ENCODE assay signal across 31 cellular contexts in genomic region chr5:175548899-175549311, GRCh38.
DNase-seq lines count a peak whose midpoint lies in the region; ATAC-seq, FAIRE-seq and TF ChIP-seq lines count a peak whose summit lies in the region.
"Had no signal": no experiment of that assay in that cellular context is flagged by ENCODE, and none has a peak within 500 bp of the region (broad histone marks: within the 10 kb centered on the region; RNA-seq: fewer than 3 reads in every experiment).

No MANE protein-coding gene starts in this region.

- no peak for TF ChIP-seq RAD21 in H1 (IDR thresholded peaks at IDR 0.05 in 1 of 2, conservative IDR thresholded peaks at IDR 0.05 in 1 of 2; ENCODE audit: low read depth in 2 of 2, low read length in 2 of 2)

- no peaks in the 10 kb centered on the region for H3K23me2 ChIP-seq in H1 (ENCODE audit: low read depth, low read length)

- CTCF ChIA-PET in H1 (lab: Charles Lee; ENCODE audit: partially characterized antibody), result interaction anchor here (0.7 to 3.6 kb wide), 8 partner anchors 7 to 182 kb away, joined by 3 to 17 read pairs (median 4); no protein-coding TSS in a partner anchor

- peak overlapping the region; percentile 97 for H2BK20ac ChIP-seq in H1 (ENCODE audit: low read length)

- intact Hi-C loops in left cardiac atrium (cut with DNase I), result no loop called here

- H2BK12ac ChIP-seq in H1 (ENCODE audit: low read depth, low read length), result peak overlapping the region; percentile 13

- H3K27me3 ChIP-seq in cardiac muscle cell (no peaks in the 10 kb centered on the region), H1 (replicated peaks in 1 of 4; ENCODE audit: control insufficient read depth in 3 of 4, extremely low read depth in 1 of 4, insufficient read depth in 3 of 4, low read length in 3 of 4) (no peaks in the 10 kb centered on the region), mesendoderm (ENCODE audit: insufficient read depth, low read length, poor library complexity) (no peaks in the 10 kb centered on the region)
- H3K27me3 ChIP-seq: body of pancreas had no signal

- no peak; a peak in 1 of 3 replicates for TF ChIP-seq EP300 in H1 (IDR thresholded peaks at IDR 0.05; ENCODE audit: borderline replicate concordance in 1 of 2, low read depth in 2 of 2, low read length in 2 of 2)

- no peaks in the 10 kb centered on the region for H4K20me1 ChIP-seq in H1 (replicated peaks in 1 of 2; ENCODE audit: control insufficient read depth in 1 of 2, insufficient read depth in 2 of 2, low read length in 2 of 2)

- no peak overlapping the region for H4K5ac ChIP-seq in H1 (ENCODE audit: insufficient read length, low read depth, low read length)
- no peak overlapping the region for H4K5ac ChIP-seq in mesendoderm (ENCODE audit: low read length)

- peak in 1 of 2 donors; percentile 25 for DNase-seq in cardiac muscle cell (ENCODE audit: low read depth in 1 of 2, low spot score in 1 of 2)
- no peak for DNase-seq in left cardiac atrium
- peak in 1 of 2 experiments; percentile 59 for DNase-seq in H1 (ENCODE audit: low read depth in 1 of 2, low spot score in 2 of 2)
- peak; percentile 79 for DNase-seq in mesendoderm
- no peak for DNase-seq in kidney tubule cell (ENCODE audit: low spot score)
- no peak for DNase-seq in SK-N-DZ (ENCODE audit: low spot score)
- DNase-seq in stimulated activated CD4-positive, alpha-beta T cell treated with anti-CD3 and anti-CD28 coated beads, Interleukin-12 subunit alpha, Interleukin-12 subunit beta, amount 100 ng/mL, for 4 hours, result no peak
- DNase-seq: 8988T; activated CD4-positive, alpha-beta T cell treated with anti-CD3 and anti-CD28 coated beads, Interleukin-2, amount 50 U/mL, for 4 hours; activated CD8-positive, alpha-beta memory T cell treated with anti-CD3 and anti-CD28 coated beads, Interleukin-2, amount 10 ng/mL, durations not matched to agents 7 days and 5 days; activated naive CD4-positive, alpha-beta T cell; activated T-cell treated with anti-CD3 and anti-CD28 coated beads, Interleukin-2, amount 50 U/mL, for 48 hours; adrenal gland; body of pancreas; COR-L47; DMS53; heart right ventricle; HFFc6; left ventricle myocardium superior; NCI-H1092 treated with DMSO at 0.1 percent for 48 hours; NCI-H1930; NCI-H510A treated with DMSO at 0.1 percent for 48 hours; stimulated activated CD4-positive, alpha-beta T cell treated with anti-CD3 and anti-CD28 coated beads, Interleukin-15, amount 100 ng/mL, for 24 hours; stimulated activated CD4-positive, alpha-beta T cell treated with anti-CD3 and anti-CD28 coated beads, Interleukin-4, amount 100 ng/mL, for 4 hours; upper lobe of right lung had no signal

- 60% methylated on average over 10 of the region's 10 CpGs; no CpG with 5 or more reads in 1 of the 2 experiments for WGBS in H1 (ENCODE audit: extremely low coverage in 1 of 2, insufficient coverage in 1 of 2, insufficient read length in 1 of 2, insufficient replicate concordance in 2 of 2, low coverage in 1 of 2, low lambda C conversion rate in 2 of 2, missing lambda C conversion rate in 1 of 2), 2 experiments
- WGBS in mesendoderm (ENCODE audit: extremely low coverage, insufficient coverage, low lambda C conversion rate), result no CpG with 5 or more reads among the region's 10 CpGs

- H3K27ac ChIP-seq in cardiac muscle cell (peak overlapping the region; percentile 83), H1 (ENCODE audit: low read depth, low read length) (peak overlapping the region; percentile 83), mesendoderm (ENCODE audit: low read depth, low read length) (no peak overlapping the region)
- H3K27ac ChIP-seq: adrenal gland, body of pancreas, C4-2B, heart right ventricle, RWPE1, upper lobe of right lung had no signal

- no peak for TF ChIP-seq CTCF in cardiac muscle cell (IDR thresholded peaks at IDR 0.05; ENCODE audit: low read depth, low read length)
- TF ChIP-seq CTCF in H1 (IDR thresholded peaks at IDR 0.05; ENCODE audit: control extremely low read depth in 1 of 3, insufficient read depth in 1 of 3, low read depth in 1 of 3, low read length in 3 of 3), result no peak

- H3K23ac ChIP-seq in H1 (ENCODE audit: insufficient read length) (no peak overlapping the region), mesendoderm (ENCODE audit: low read length) (no peak overlapping the region)

- H3K4me1 ChIP-seq in cardiac muscle cell (ENCODE audit: low read depth) (peaks cover 20% of the 10 kb centered on the region), H1 (replicated peaks in 1 of 4; ENCODE audit: control insufficient read depth in 3 of 4, insufficient read depth in 4 of 4, low read length in 3 of 4) (peaks cover 9 to 18% (median 14%) of the 10 kb centered on the region in 4 experiments), mesendoderm (ENCODE audit: control insufficient read depth, low read depth, low read length) (peaks cover 5% of the 10 kb centered on the region)
- H3K4me1 ChIP-seq: adrenal gland, body of pancreas, upper lobe of right lung had no signal

- no peak overlapping the region for H3K14ac ChIP-seq in H1 (ENCODE audit: insufficient read length)

- H2BK5ac ChIP-seq in H1 (ENCODE audit: low read depth, low read length) (peak overlapping the region; percentile 3), mesendoderm (ENCODE audit: low read length) (no peak overlapping the region)

- POLR2A ChIA-PET in H1 (lab: Charles Lee; ENCODE audit: partially characterized antibody), result interaction anchor here (1.1 to 2.8 kb wide), 13 partner anchors 8 to 75 kb away, joined by 3 to 10 read pairs (median 4); no protein-coding TSS in a partner anchor

- no peak for ATAC-seq in left cardiac atrium
- ATAC-seq in GM19324 (IDR thresholded peaks at IDR 0.05; ENCODE audit: low FRiP score, unreplicated experiment), result no peak
- ATAC-seq: activated CD8-positive, alpha-beta memory T cell treated with anti-CD3 and anti-CD28 coated beads, Interleukin-2, amount 10 ng/mL, durations not matched to agents 7 days and 5 days; body of pancreas; heart right ventricle; K562; left ventricle myocardium superior; upper lobe of right lung had no signal

- H3K79me1 ChIP-seq in H1 (ENCODE audit: low read depth, low read length) (no peaks in the 10 kb centered on the region), mesendoderm (ENCODE audit: low read length) (no peaks in the 10 kb centered on the region)

- H3K9ac ChIP-seq in H1 (replicated peaks in 1 of 4; ENCODE audit: extremely low read depth in 1 of 4, low read depth in 3 of 4, low read length in 3 of 4), result peak overlapping the region in 2 of 4 experiments; percentile 35 to 45; a peak in 4 of 7 replicates
- no peak overlapping the region for H3K9ac ChIP-seq in mesendoderm (ENCODE audit: low read length)

- H3K36me3 ChIP-seq in cardiac muscle cell, result no peaks in the 10 kb centered on the region
- no peaks in the 10 kb centered on the region for H3K36me3 ChIP-seq in H1 (ENCODE audit: control insufficient read depth in 2 of 4, insufficient read depth in 4 of 4, low read length in 3 of 4)
- H3K36me3 ChIP-seq in mesendoderm (ENCODE audit: control insufficient read depth, insufficient read depth, low read length), result no peaks in the 10 kb centered on the region
- H3K36me3 ChIP-seq: adrenal gland, heart right ventricle, upper lobe of right lung had no signal

- H2BK120ac ChIP-seq in H1 (replicated peaks; ENCODE audit: low read depth, low read length), result peak overlapping the region; percentile 0
- H2BK120ac ChIP-seq in mesendoderm (ENCODE audit: low read depth, low read length), result no peak overlapping the region

- H4K8ac ChIP-seq in H1 (ENCODE audit: extremely low read depth, insufficient read depth, low read length) (no peak overlapping the region), mesendoderm (ENCODE audit: low read depth, low read length) (no peak overlapping the region)

- H4K91ac ChIP-seq in H1 (replicated peaks; ENCODE audit: insufficient read length, low read length), result peak overlapping the region; percentile 83

- no peak overlapping the region for H2AFZ ChIP-seq in H1 (ENCODE audit: low read length)

- no peaks in the 10 kb centered on the region for H3K9me3 ChIP-seq in cardiac muscle cell (ENCODE audit: low read depth)
- H3K9me3 ChIP-seq in H1 (ENCODE audit: insufficient read depth in 2 of 2, low read depth in 1 of 2, low read length in 1 of 2), result no peaks in the 10 kb centered on the region
- H3K9me3 ChIP-seq: adrenal gland, heart right ventricle, upper lobe of right lung had no signal

- H3K4ac ChIP-seq in H1 (replicated peaks; ENCODE audit: insufficient read length, low read depth, low read length), result peak overlapping the region; percentile 74
- H3K4ac ChIP-seq in mesendoderm (ENCODE audit: low read depth, low read length), result no peak overlapping the region

- H3K4me3 ChIP-seq in cardiac muscle cell, result no peak overlapping the region
- peak overlapping the region in 1 of 4 experiments; percentile 38; a peak in 1 of 8 replicates for H3K4me3 ChIP-seq in H1 (ENCODE audit: extremely low read depth in 1 of 4, insufficient read depth in 2 of 4, low read depth in 3 of 4, low read length in 4 of 4)
- no peak overlapping the region for H3K4me3 ChIP-seq in mesendoderm (ENCODE audit: low read length)
- H3K4me3 ChIP-seq: adrenal gland, body of pancreas, heart right ventricle, K562, upper lobe of right lung had no signal

- peak overlapping the region; percentile 9 for H3K18ac ChIP-seq in H1 (ENCODE audit: extremely low read depth, low read length)
- H3K18ac ChIP-seq in mesendoderm (ENCODE audit: low read length), result no peak overlapping the region

- no peaks in the 10 kb centered on the region for H3K79me2 ChIP-seq in H1 (ENCODE audit: control insufficient read depth in 1 of 2, insufficient read depth in 2 of 2, low read length in 2 of 2)
- no peaks in the 10 kb centered on the region for H3K79me2 ChIP-seq in mesendoderm (ENCODE audit: control insufficient read depth, insufficient read depth, low read length)

- peak; percentile 54 to 67 for TF ChIP-seq POLR2A in H1 (IDR thresholded peaks at IDR 0.05; ENCODE audit: control extremely low read depth in 1 of 2, low read depth in 2 of 2, low read length in 2 of 2)

- H3K4me2 ChIP-seq in H1 (ENCODE audit: insufficient read depth in 1 of 2, low read depth in 2 of 2, low read length in 2 of 2) (peak overlapping the region in 1 of 2 experiments; percentile 20; a peak in 2 of 4 replicates), mesendoderm (ENCODE audit: low read length) (no peak overlapping the region)

- peak; percentile 97 for FAIRE-seq in H1 (lab: Jason Lieb, UNC)
- FAIRE-seq: frontal cortex, G401.6, K562 had no signal

- peak overlapping the region; percentile 28; the same call in 1 of the 2 replicates for H2AK5ac ChIP-seq in H1 (ENCODE audit: low read depth, low read length)
- H2AK5ac ChIP-seq in mesendoderm (ENCODE audit: low read length), result no peak overlapping the region

- H2BK15ac ChIP-seq in H1 (ENCODE audit: low read length) (0 out of 2 replicates have a peak overlapping the region, but pooled peaks have one; percentile 33), mesendoderm (replicated peaks; ENCODE audit: low read depth) (no peak overlapping the region)

- no peak overlapping the region for H3K56ac ChIP-seq in H1 (replicated peaks; ENCODE audit: insufficient read length, low read depth, low read length)
- peak overlapping the region; percentile 25 for H3K56ac ChIP-seq in mesendoderm (ENCODE audit: low read length)

TF ChIP-seq in H1, 55 proteins besides CTCF, POLR2A, EP300 and RAD21 (continues in another document):
- TF ChIP-seq BRCA1 (IDR thresholded peaks at IDR 0.05; ENCODE audit: low read depth, low read length) (no peak), SP2 (IDR thresholded peaks at IDR 0.05; ENCODE audit: low read length) (no peak), SIRT6 (IDR thresholded peaks at IDR 0.05; ENCODE audit: low read length) (no peak), KDM4A (IDR thresholded peaks at IDR 0.05; ENCODE audit: low read depth, low read length, severe bottlenecking) (no peak)
